In the genomic region with DNA sequence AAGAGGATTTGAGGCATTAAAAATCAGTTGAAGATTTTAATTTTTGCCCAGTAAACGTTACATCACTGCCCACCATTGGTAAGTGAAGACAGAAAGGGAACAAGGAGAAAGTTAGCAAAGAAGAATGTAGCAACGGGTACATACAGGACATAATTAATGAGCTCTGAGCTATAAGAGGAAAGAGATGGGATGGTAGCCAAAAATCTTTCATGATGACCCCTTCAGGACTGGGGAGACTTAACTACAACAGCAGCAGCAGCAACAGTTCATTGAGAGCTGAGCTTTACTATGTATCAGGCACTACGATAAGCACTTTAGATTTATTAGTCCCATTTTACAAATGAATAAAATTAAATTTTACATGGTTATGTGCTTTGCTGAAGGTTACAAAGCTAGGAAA, we compare ENCODE assay signal across 1 cellular context.
TF ChIP-seq lines count a peak whose summit lies in the region.

No MANE protein-coding gene starts in this region.

TF ChIP-seq in IMR-90, 13 proteins besides CTCF, POLR2A, EP300 and RAD21 (continued from another document):
- TF ChIP-seq, protein P1, sequence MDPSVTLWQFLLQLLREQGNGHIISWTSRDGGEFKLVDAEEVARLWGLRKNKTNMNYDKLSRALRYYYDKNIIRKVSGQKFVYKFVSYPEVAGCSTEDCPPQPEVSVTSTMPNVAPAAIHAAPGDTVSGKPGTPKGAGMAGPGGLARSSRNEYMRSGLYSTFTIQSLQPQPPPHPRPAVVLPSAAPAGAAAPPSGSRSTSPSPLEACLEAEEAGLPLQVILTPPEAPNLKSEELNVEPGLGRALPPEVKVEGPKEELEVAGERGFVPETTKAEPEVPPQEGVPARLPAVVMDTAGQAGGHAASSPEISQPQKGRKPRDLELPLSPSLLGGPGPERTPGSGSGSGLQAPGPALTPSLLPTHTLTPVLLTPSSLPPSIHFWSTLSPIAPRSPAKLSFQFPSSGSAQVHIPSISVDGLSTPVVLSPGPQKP (IDR thresholded peaks at IDR 0.05; ENCODE audit: borderline replicate concordance, low read depth, low read length): no peak
- TF ChIP-seq RCOR1 (IDR thresholded peaks at IDR 0.05; ENCODE audit: insufficient replicate concordance, low read length): no peak
- TF ChIP-seq MAZ (IDR thresholded peaks at IDR 0.05; ENCODE audit: borderline replicate concordance, low read depth, low read length): no peak
- no peak for TF ChIP-seq MXI1 (IDR thresholded peaks at IDR 0.05; ENCODE audit: borderline replicate concordance, low read depth, low read length)
- no peak for TF ChIP-seq RFX5 (IDR thresholded peaks at IDR 0.05; ENCODE audit: low read depth, low read length)
